In genomic region chr12:19605720-19606119, GRCh38 we compare ENCODE assay signal across 5 cellular contexts.
"Had no signal": no experiment of that assay in that cellular context is flagged by ENCODE, and none has a peak within 500 bp of the region (broad histone marks: within the 10 kb centered on the region; RNA-seq: fewer than 3 reads in every experiment).

No MANE protein-coding gene starts in this region.

- DNase-seq: IMR-90, KBM-7, KG1 had no signal

- FAIRE-seq: HTR-8/SVneo had no signal

- H3K27ac ChIP-seq: HL-60 had no signal
